Comparison of ENCODE assay signal across 20 cellular contexts in the genomic region with DNA sequence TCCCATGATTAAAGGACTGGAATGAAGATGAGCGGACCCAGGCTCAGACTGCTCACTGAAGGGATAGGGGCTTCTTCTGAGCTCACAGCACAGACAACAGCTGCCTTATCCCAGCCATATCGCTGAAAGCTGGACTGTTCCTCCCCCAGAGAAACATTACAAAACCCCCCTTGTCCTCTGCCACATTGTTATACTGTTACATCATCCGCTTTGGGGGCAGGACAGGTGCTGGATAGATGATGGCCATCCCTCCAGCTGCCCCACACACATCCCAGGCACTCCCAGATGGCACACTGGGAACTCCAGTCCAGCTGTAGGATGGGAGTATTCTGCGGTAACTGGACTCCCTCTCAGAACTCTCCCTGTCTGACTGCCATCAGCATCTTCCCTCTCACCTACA.
"Had no signal": no experiment of that assay in that cellular context is flagged by ENCODE, and none has a peak within 500 bp of the region (broad histone marks: within the 10 kb centered on the region; RNA-seq: fewer than 3 reads in every experiment).

No MANE protein-coding gene starts in this region.

- DNase-seq: activated B cell treated with CpG ODN at 0.5 μM for 24 hours; activated CD4-positive, alpha-beta memory T cell treated with anti-CD3 and anti-CD28 coated beads, Interleukin-2, amount 10 ng/mL, durations not matched to agents 7 days and 5 days; activated CD4-positive, alpha-beta T cell treated with anti-CD3 and anti-CD28 coated beads for 4 hours; activated CD8-positive, alpha-beta memory T cell treated with anti-CD3 and anti-CD28 coated beads, Interleukin-2, amount 10 ng/mL, durations not matched to agents 7 days and 5 days; activated naive CD4-positive, alpha-beta T cell; activated naive CD8-positive, alpha-beta T cell treated with anti-CD3 and anti-CD28 coated beads for 36 hours; amniotic stem cell; effector memory CD8-positive, alpha-beta T cell; esophagus squamous epithelium; left cardiac atrium; lower lobe of right lung; ovary; right lobe of liver; spleen; stimulated activated CD4-positive, alpha-beta T cell treated with anti-CD3 and anti-CD28 coated beads, Interleukin-4, amount 100 ng/mL, for 4 hours; upper lobe of left lung had no signal

- H3K36me3 ChIP-seq: cardiac muscle cell, esophagus squamous epithelium, lower lobe of right lung, ovary, right lobe of liver, spleen, thoracic aorta, upper lobe of left lung had no signal

- H3K9me3 ChIP-seq: esophagus squamous epithelium, lower lobe of right lung, ovary, right lobe of liver, spleen, thoracic aorta, upper lobe of left lung had no signal

- H3K27me3 ChIP-seq: ovary had no signal

- ATAC-seq: activated CD8-positive, alpha-beta memory T cell treated with anti-CD3 and anti-CD28 coated beads, Interleukin-2, amount 10 ng/mL, durations not matched to agents 7 days and 5 days; activated T-helper 17 cell treated with anti-CD3 and anti-CD28 coated beads, Interleukin-2, amount 50 U/mL, for 72 hours; effector memory CD8-positive, alpha-beta T cell; left cardiac atrium; lower lobe of right lung; right lobe of liver; stimulated activated memory B cell treated with anti-CD40 and anti-IgM and Interleukin-4, amounts not matched to agents 10 μg/mL and 1 μg/mL and 100 μg/mL, for 72 hours had no signal

- H3K4me3 ChIP-seq: cardiac muscle cell, esophagus squamous epithelium, lower lobe of right lung, ovary, right lobe of liver, spleen, thoracic aorta, upper lobe of left lung had no signal

- H3K27ac ChIP-seq: cardiac muscle cell, esophagus squamous epithelium, lower lobe of right lung, ovary, right lobe of liver, spleen, thoracic aorta, upper lobe of left lung had no signal
